ENCODE assay signal across 29 cellular contexts in genomic region chr4:14339715-14340114, GRCh38.
"Had no signal": no experiment of that assay in that cellular context is flagged by ENCODE, and none has a peak within 500 bp of the region (broad histone marks: within the 10 kb centered on the region; RNA-seq: fewer than 3 reads in every experiment).

No MANE protein-coding gene starts in this region.

- H3K4me2 ChIP-seq: neural progenitor cell had no signal

- H3K4me1 ChIP-seq: parathyroid adenoma, psoas muscle, right lobe of liver, stomach, thyroid gland, tibial nerve, upper lobe of right lung, uterus had no signal

- H3K27me3 Mint-ChIP-seq: progenitor cell of endocrine pancreas; stimulated activated naive B cell treated with anti-CD40 and anti-IgM and Interleukin-4, amounts not matched to agents 10 μg/mL and 1 μg/mL and 100 μg/mL, for 72 hours; stimulated activated naive CD8-positive, alpha-beta T cell treated with anti-CD3 and anti-CD28 coated beads, Interleukin-15, Interleukin-2, amounts not matched to agents 100 ng/mL and 50 ng/mL, for 24 hours had no signal

- ATAC-seq: naive thymus-derived CD4-positive, alpha-beta T cell; natural killer cell; psoas muscle; right cardiac atrium; right lobe of liver; stimulated activated effector memory CD8-positive, alpha-beta T cell treated with anti-CD3 and anti-CD28 coated beads, Interleukin-12 subunit alpha, Interleukin-12 subunit beta, amount 100 ng/mL, for 72 hours; stimulated activated naive B cell treated with anti-CD40 and anti-IgM and Interleukin-4, amounts not matched to agents 10 μg/mL and 1 μg/mL and 100 μg/mL, for 72 hours; upper lobe of right lung had no signal

- H3K27me3 ChIP-seq: neural progenitor cell, ovary, right lobe of liver, sigmoid colon, stomach, thyroid gland, tibial nerve, upper lobe of right lung, uterus had no signal

- H3K36me3 ChIP-seq: neural progenitor cell, ovary, right lobe of liver, sigmoid colon, stomach, thoracic aorta, thyroid gland, tibial nerve, upper lobe of right lung, uterus had no signal

- H3K36me3 Mint-ChIP-seq: naive thymus-derived CD4-positive, alpha-beta T cell; natural killer cell; neural progenitor cell; stimulated activated effector memory CD8-positive, alpha-beta T cell treated with anti-CD3 and anti-CD28 coated beads, Interleukin-12 subunit alpha, Interleukin-12 subunit beta, amount 100 ng/mL, for 72 hours; stimulated activated naive B cell treated with anti-CD40 and anti-IgM and Interleukin-4, amounts not matched to agents 10 μg/mL and 1 μg/mL and 100 μg/mL, for 72 hours; type B pancreatic cell had no signal

- H3K4me3 ChIP-seq: neural progenitor cell, ovary, psoas muscle, right lobe of liver, sigmoid colon, stomach, thoracic aorta, thyroid gland, tibial nerve, upper lobe of right lung, uterus had no signal

- H3K9ac ChIP-seq: neural progenitor cell, parathyroid adenoma had no signal

- H3K27ac ChIP-seq: neural progenitor cell, ovary, parathyroid adenoma, psoas muscle, right lobe of liver, sigmoid colon, stomach, thoracic aorta, thyroid gland, tibial nerve, upper lobe of right lung, uterus had no signal

- H3K4me1 Mint-ChIP-seq: natural killer cell; nephron; stimulated activated effector memory CD8-positive, alpha-beta T cell treated with anti-CD3 and anti-CD28 coated beads, Interleukin-12 subunit alpha, Interleukin-12 subunit beta, amount 100 ng/mL, for 72 hours had no signal

- DNase-seq: naive thymus-derived CD4-positive, alpha-beta T cell; natural killer cell; occipital lobe; ovary; posterior cingulate gyrus; psoas muscle; right cardiac atrium; right lobe of liver; sigmoid colon; small intestine; stimulated activated CD4-positive, alpha-beta T cell treated with anti-CD3 and anti-CD28 coated beads, Interleukin-15, amount 100 ng/mL, for 24 hours; stimulated activated CD4-positive, alpha-beta T cell treated with anti-CD3 and anti-CD28 coated beads, Interleukin-2, amount 100 ng/mL, for 24 hours; stimulated activated CD4-positive, alpha-beta T cell treated with anti-CD3 and anti-CD28 coated beads, Interleukin-2, amount 100 ng/mL, for 48 hours; stimulated activated CD4-positive, alpha-beta T cell treated with anti-CD3 and anti-CD28 coated beads, Interleukin-4, amount 100 ng/mL, for 24 hours; stimulated activated naive B cell treated with anti-CD40 and anti-IgM and Interleukin-4, amounts not matched to agents 10 μg/mL and 1 μg/mL and 100 μg/mL, for 72 hours; stimulated activated naive CD4-positive, alpha-beta T cell treated with Interleukin-2 at 50 U/mL for 16 hours; stomach; thyroid gland; upper lobe of right lung; uterus had no signal

- H3K79me2 ChIP-seq: parathyroid adenoma had no signal

- H3K9me3 ChIP-seq: ovary, psoas muscle, right lobe of liver, sigmoid colon, thoracic aorta, thyroid gland, tibial nerve, upper lobe of right lung, uterus had no signal

- H3K4me3 Mint-ChIP-seq: naive thymus-derived CD4-positive, alpha-beta T cell; natural killer cell; nephron; neural progenitor cell; stimulated activated effector memory CD8-positive, alpha-beta T cell treated with anti-CD3 and anti-CD28 coated beads, Interleukin-12 subunit alpha, Interleukin-12 subunit beta, amount 100 ng/mL, for 72 hours; stimulated activated naive B cell treated with anti-CD40 and anti-IgM and Interleukin-4, amounts not matched to agents 10 μg/mL and 1 μg/mL and 100 μg/mL, for 72 hours; stimulated activated naive CD8-positive, alpha-beta T cell treated with anti-CD3 and anti-CD28 coated beads, Interleukin-15, Interleukin-2, amounts not matched to agents 100 ng/mL and 50 ng/mL, for 24 hours; type B pancreatic cell had no signal

- H3K9me3 Mint-ChIP-seq: nephron; neural progenitor cell; stimulated activated naive B cell treated with anti-CD40 and anti-IgM and Interleukin-4, amounts not matched to agents 10 μg/mL and 1 μg/mL and 100 μg/mL, for 72 hours; type B pancreatic cell had no signal

- H2AFZ ChIP-seq: neural progenitor cell, parathyroid adenoma had no signal

- H3K27ac Mint-ChIP-seq: naive thymus-derived CD4-positive, alpha-beta T cell; natural killer cell; nephron; neural progenitor cell; progenitor cell of endocrine pancreas; stimulated activated effector memory CD8-positive, alpha-beta T cell treated with anti-CD3 and anti-CD28 coated beads, Interleukin-12 subunit alpha, Interleukin-12 subunit beta, amount 100 ng/mL, for 72 hours; stimulated activated naive B cell treated with anti-CD40 and anti-IgM and Interleukin-4, amounts not matched to agents 10 μg/mL and 1 μg/mL and 100 μg/mL, for 72 hours; stimulated activated naive CD8-positive, alpha-beta T cell treated with anti-CD3 and anti-CD28 coated beads, Interleukin-15, Interleukin-2, amounts not matched to agents 100 ng/mL and 50 ng/mL, for 24 hours; type B pancreatic cell had no signal
